17 cellular contexts compared by ENCODE assay signal in the genomic region with DNA sequence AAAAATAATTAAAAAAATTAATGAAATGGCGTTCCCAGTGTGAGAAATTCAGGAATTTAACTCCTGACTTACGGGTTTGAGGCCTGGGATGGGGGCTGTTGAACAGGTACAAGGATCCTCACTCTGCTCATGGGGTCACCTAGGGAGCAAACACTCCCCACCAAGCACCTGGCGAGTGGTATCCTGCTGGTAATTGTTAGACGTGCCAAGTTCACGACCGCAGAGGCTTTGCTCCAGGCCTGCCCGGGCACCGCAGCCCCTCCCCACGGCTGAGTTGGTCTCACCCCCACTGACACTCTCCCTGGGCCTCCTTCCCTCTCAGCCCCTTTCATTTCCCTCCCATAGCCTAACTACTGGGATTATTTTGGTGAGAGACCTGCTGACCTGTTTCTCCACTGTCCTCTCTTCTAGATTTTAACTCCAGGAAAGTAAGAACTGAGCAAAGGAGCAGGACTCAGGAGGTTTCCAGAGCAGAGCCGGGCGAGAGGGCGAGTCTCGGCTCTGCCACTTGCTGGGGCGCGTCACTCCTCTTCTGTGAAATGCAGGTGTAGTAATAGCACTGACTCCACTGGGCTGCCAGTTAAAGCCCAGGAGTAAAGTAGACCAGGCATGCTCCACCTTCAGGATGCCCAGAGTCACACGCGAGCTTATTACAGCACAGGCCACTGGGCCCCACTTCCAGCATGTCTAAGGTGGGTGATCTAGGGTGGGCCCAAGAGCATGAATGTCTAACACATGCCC. TPM values are rescaled to one million over a fixed set of nuclear protein-coding genes. Genes with fewer than 3 reads are reported as not detected.
DNase-seq lines count a peak whose midpoint lies in the region; ATAC-seq, FAIRE-seq and TF ChIP-seq lines count a peak whose summit lies in the region.
"Had no signal": no experiment of that assay in that cellular context is flagged by ENCODE, and none has a peak within 500 bp of the region (broad histone marks: within the 10 kb centered on the region; RNA-seq: fewer than 3 reads in every experiment).

No MANE protein-coding gene starts in this region.

- no peak for FAIRE-seq in GM19239 (lab: Jason Lieb, UNC)
- FAIRE-seq: endothelial cell of umbilical vein, kidney had no signal

- TF ChIP-seq CTCF in left ventricle myocardium inferior (IDR thresholded peaks at IDR 0.05; ENCODE audit: borderline replicate concordance) (no peak), kidney epithelial cell (IDR thresholded peaks at IDR 0.05; ENCODE audit: insufficient read depth, low read length, poor library complexity, severe bottlenecking) (peak; percentile 8), upper lobe of right lung (IDR thresholded peaks at IDR 0.05) (no peak)

- no peak overlapping the region for H3K4me3 ChIP-seq in left ventricle myocardium inferior
- H3K4me3 ChIP-seq in kidney epithelial cell (ENCODE audit: low read depth, low read length) = no peak overlapping the region
- H3K4me3 ChIP-seq in upper lobe of right lung = no peak overlapping the region

- H3K4me1 ChIP-seq in left ventricle myocardium inferior (peaks cover 19% of the 10 kb centered on the region), upper lobe of right lung (no peaks in the 10 kb centered on the region)

- DNase-seq in Right ventricle myocardium inferior (ENCODE audit: missing footprints) (no peak), left ventricle myocardium inferior (no peak), SK-N-DZ (ENCODE audit: low spot score) (peak; percentile 51), kidney epithelial cell (ENCODE audit: low read depth) (no peak), upper lobe of right lung (no peak), GM19239 (ENCODE audit: insufficient read length, low spot score) (no peak), medulla oblongata (ENCODE audit: extremely low spot score) (no peak)
- DNase-seq: activated CD8-positive, alpha-beta T cell treated with anti-CD3 and anti-CD28 coated beads, Interleukin-2, amount 10 ng/mL, durations not matched to agents 7 days and 5 days; CD4-positive, alpha-beta memory T cell; EL; kidney; MM.1S; NCI-H2081 treated with DMSO at 0.1 percent for 48 hours had no signal

- H3K27me3 ChIP-seq in left ventricle myocardium inferior (ENCODE audit: low read depth) (peaks cover 6% of the 10 kb centered on the region), kidney epithelial cell (ENCODE audit: control insufficient read depth, insufficient read depth, low read length) (no peaks in the 10 kb centered on the region), upper lobe of right lung (no peaks in the 10 kb centered on the region)

- H3K27ac ChIP-seq in left ventricle myocardium inferior (replicated peaks) (no peak overlapping the region), upper lobe of right lung (no peak overlapping the region)

- intact Hi-C loops in Right ventricle myocardium inferior (cut with DNase I) = no loop called here
- intact Hi-C loops in left ventricle myocardium inferior (cut with micrococcal nuclease) = no loop called here
- intact Hi-C loops in upper lobe of right lung (cut with DNase I) = no loop called here

- ATAC-seq in Right ventricle myocardium inferior = peak; percentile 38
- peak; percentile 42 for ATAC-seq in upper lobe of right lung
- ATAC-seq in SK-N-SH treated with all-trans-retinoic acid at 6 μM for 48 hours = no peak
- ATAC-seq: activated CD8-positive, alpha-beta T cell treated with anti-CD3 and anti-CD28 coated beads, Interleukin-2, amount 10 ng/mL, durations not matched to agents 7 days and 5 days had no signal

- no peaks in the 10 kb centered on the region for H3K9me3 ChIP-seq in left ventricle myocardium inferior (replicated peaks)
- H3K9me3 ChIP-seq in upper lobe of right lung = no peaks in the 10 kb centered on the region
- H3K9me3 ChIP-seq: SK-N-SH had no signal

- no peaks in the 10 kb centered on the region for H3K36me3 ChIP-seq in left ventricle myocardium inferior
- no peaks in the 10 kb centered on the region for H3K36me3 ChIP-seq in kidney epithelial cell (ENCODE audit: control insufficient read depth, insufficient read depth, low read length)
- H3K36me3 ChIP-seq in upper lobe of right lung = no peaks in the 10 kb centered on the region

TF ChIP-seq in SK-N-SH treated with all-trans-retinoic acid at 6 μM for 48 hours, 23 proteins besides CTCF, POLR2A, EP300 and RAD21:
- TF ChIP-seq ISL1 (CRISPR knock-in tag; IDR thresholded peaks at IDR 0.05) (no peak), ZNF70 (CRISPR knock-in tag; IDR thresholded peaks at IDR 0.05) (no peak), ZNF565 (CRISPR knock-in tag; conservative IDR thresholded peaks at IDR 0.05; ENCODE audit: low read depth) (no peak), ZFP30 (CRISPR knock-in tag; IDR thresholded peaks at IDR 0.05) (no peak), ZFP3 (CRISPR knock-in tag; IDR thresholded peaks at IDR 0.05) (no peak), SNAI2 (CRISPR knock-in tag; IDR thresholded peaks at IDR 0.05) (no peak), ZC3H10 (CRISPR knock-in tag; IDR thresholded peaks at IDR 0.05) (no peak), GLIS3 (CRISPR knock-in tag; IDR thresholded peaks at IDR 0.05) (no peak), RARB (CRISPR knock-in tag; IDR thresholded peaks at IDR 0.05) (no peak), ARNTL (CRISPR knock-in tag; IDR thresholded peaks at IDR 0.05; ENCODE audit: borderline replicate concordance, low read depth) (no peak), CREB5 (CRISPR knock-in tag; IDR thresholded peaks at IDR 0.05; ENCODE audit: low read depth) (no peak), OSR1 (CRISPR knock-in tag; IDR thresholded peaks at IDR 0.05) (no peak), TCF4 (CRISPR knock-in tag; IDR thresholded peaks at IDR 0.05; ENCODE audit: borderline replicate concordance) (no peak), PATZ1 (CRISPR knock-in tag; IDR thresholded peaks at IDR 0.05; ENCODE audit: borderline replicate concordance) (no peak)
- TF ChIP-seq, protein P1, sequence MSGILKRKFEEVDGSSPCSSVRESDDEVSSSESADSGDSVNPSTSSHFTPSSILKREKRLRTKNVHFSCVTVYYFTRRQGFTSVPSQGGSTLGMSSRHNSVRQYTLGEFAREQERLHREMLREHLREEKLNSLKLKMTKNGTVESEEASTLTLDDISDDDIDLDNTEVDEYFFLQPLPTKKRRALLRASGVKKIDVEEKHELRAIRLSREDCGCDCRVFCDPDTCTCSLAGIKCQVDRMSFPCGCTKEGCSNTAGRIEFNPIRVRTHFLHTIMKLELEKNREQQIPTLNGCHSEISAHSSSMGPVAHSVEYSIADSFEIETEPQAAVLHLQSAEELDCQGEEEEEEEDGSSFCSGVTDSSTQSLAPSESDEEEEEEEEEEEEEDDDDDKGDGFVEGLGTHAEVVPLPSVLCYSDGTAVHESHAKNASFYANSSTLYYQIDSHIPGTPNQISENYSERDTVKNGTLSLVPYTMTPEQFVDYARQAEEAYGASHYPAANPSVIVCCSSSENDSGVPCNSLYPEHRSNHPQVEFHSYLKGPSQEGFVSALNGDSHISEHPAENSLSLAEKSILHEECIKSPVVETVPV (CRISPR knock-in tag; IDR thresholded peaks at IDR 0.05) = no peak

RNA-seq across cellular contexts. Expression of gene BMP7, which starts 22.8 kb away (rescaled TPM):
- total RNA-seq in Right ventricle myocardium inferior (27.2 TPM), left ventricle myocardium inferior (19.9 TPM), kidney epithelial cell (21.8 and 30.5 TPM in 2 replicates), upper lobe of right lung (1.2 TPM)
- polyA plus RNA-seq in SK-N-DZ (2014; cell fraction: cytosol; rRNA removed) = 108 and 114 TPM in 2 replicates
- polyA plus RNA-seq in SK-N-DZ (2014; cell fraction: nucleus; rRNA removed) = 42.4 and 49.9 TPM in 2 replicates
- total RNA-seq: activated CD8-positive, alpha-beta T cell treated with anti-CD3 and anti-CD28 coated beads, Interleukin-2, amount 10 ng/mL, durations not matched to agents 7 days and 5 days; CD4-positive, alpha-beta memory T cell; chondrocyte; endothelial cell of umbilical vein had no signal
- polyA plus RNA-seq: CD4-positive, alpha-beta memory T cell; endothelial cell of umbilical vein; SK-N-SH had no signal
